8 cellular contexts compared by ENCODE assay signal in genomic region chrX:56995271-56995994, GRCh38. TPM values are rescaled to one million over a fixed set of nuclear protein-coding genes. Genes with fewer than 3 reads are reported as not detected.
A peak's percentile ranks its signal among the peaks of the same experiment; 100 is the strongest.
DNase-seq lines count a peak whose midpoint lies in the region; ATAC-seq lines count a peak whose summit lies in the region.

Gene SPIN3, minus strand, starts transcription at chrX:56995541. Its CDS starts 594 bp downstream, at chrX:56994947.

- ATAC-seq in GM18907 (IDR thresholded peaks at IDR 0.05; ENCODE audit: unreplicated experiment): peak; percentile 99
- peak; percentile 97 for ATAC-seq in HG03097 (IDR thresholded peaks at IDR 0.05; ENCODE audit: low FRiP score, unreplicated experiment)
- ATAC-seq in effector memory CD8-positive, alpha-beta T cell (replicated peaks): peak; percentile 71

- H3K36me3 Mint-ChIP-seq in effector memory CD8-positive, alpha-beta T cell (ENCODE audit: insufficient read depth): no peaks in the 10 kb centered on the region

- H3K27ac Mint-ChIP-seq in effector memory CD8-positive, alpha-beta T cell: peak within 1 kb of the TSS; percentile 84 to 91

- peak within 1 kb of the TSS; percentile 85 to 87 for H3K4me3 Mint-ChIP-seq in effector memory CD8-positive, alpha-beta T cell

- no peaks in the 10 kb centered on the region for H3K27me3 Mint-ChIP-seq in effector memory CD8-positive, alpha-beta T cell

- H3K4me1 Mint-ChIP-seq in effector memory CD8-positive, alpha-beta T cell (ENCODE audit: low read depth in 2 of 2): peaks cover 11 to 12% of the 10 kb centered on the region in 2 donors

- in situ Hi-C loops in ACHN (cut with HindIII; ENCODE audit: low pct_ligation_motif_present, low pct_unique_long_range_greater_than_20kb, low sequenced_read_pairs): no loop called here

- DNase-seq in ACHN: peak; percentile 78
- peak; percentile 70 for DNase-seq in NCI-H524 treated with DMSO at 0.1 percent for 48 hours (lab: John Stamatoyannopoulos, UW)
- peak; percentile 1 to 28 for DNase-seq in activated CD8-positive, alpha-beta memory T cell treated with anti-CD3 and anti-CD28 coated beads for 1 hour (ENCODE audit: extremely low read depth in 1 of 2, low read depth in 1 of 2)
- peak in 2 of 3 experiments; percentile 7 to 28 for DNase-seq in effector memory CD8-positive, alpha-beta T cell
- peak; percentile 63 to 78 for DNase-seq in lung microvascular endothelial cell (ENCODE audit: low read depth in 2 of 2)
- DNase-seq in stimulated activated CD4-positive, alpha-beta T cell treated with anti-CD3 and anti-CD28 coated beads, Interleukin-4, amount 100 ng/mL, for 48 hours (ENCODE audit: low read depth in 2 of 2): peak; percentile 63 to 71

- no peaks in the 10 kb centered on the region for H3K9me3 Mint-ChIP-seq in effector memory CD8-positive, alpha-beta T cell

RNA-seq across cellular contexts. Expression of gene SPIN3, which starts in this region (rescaled TPM):
- total RNA-seq in lung microvascular endothelial cell: 2.8 and 6.7 TPM in 2 replicates

Comparison
In these comparisons a context has a peak if more than half of its experiments do, and no peak if none do; other contexts are left out.
1. Peak in every context shown above with its lines: DNase-seq and ATAC-seq.
2. DNase-seq: peak in every context shown above with its lines; median percentile 78 in ACHN; 70 in lung microvascular endothelial cell; 70 in NCI-H524 treated with DMSO at 0.1 percent for 48 hours; 67 in stimulated activated CD4-positive, alpha-beta T cell treated with anti-CD3 and anti-CD28 coated beads, Interleukin-4, amount 100 ng/mL, for 48 hours; 18 in effector memory CD8-positive, alpha-beta T cell; 14 in activated CD8-positive, alpha-beta memory T cell treated with anti-CD3 and anti-CD28 coated beads for 1 hour.